Comparison of ENCODE assay signal across 24 cellular contexts in the genomic region with DNA sequence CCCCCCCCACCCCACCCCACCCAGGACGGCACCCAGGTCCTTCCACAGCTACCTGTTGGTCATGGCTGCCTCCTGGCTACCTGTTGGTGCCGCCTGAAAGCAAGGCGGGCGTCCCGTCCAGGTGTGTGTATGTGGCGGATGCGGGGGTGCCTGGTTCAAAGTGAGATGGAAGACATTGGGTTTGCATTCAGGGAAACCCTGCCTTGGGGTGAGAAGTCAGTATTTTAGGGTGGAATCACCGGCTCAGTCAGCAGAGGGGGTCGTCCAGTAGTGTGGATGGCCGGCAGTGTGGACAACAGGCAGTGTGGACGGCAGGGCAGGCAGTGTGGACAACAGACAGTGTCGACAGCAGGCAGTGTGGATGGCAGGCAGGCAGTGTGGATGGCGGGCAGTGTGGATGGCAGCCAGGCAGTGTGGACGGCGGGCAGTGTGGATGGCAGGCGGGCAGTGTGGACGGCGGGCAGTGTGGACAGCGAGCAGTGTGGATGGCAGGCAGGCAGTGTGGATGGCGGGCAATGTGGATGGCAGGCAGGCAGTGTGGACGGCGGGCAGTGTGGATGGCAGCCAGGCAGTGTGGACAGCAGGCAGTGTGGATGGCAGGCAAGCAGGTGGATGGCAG. TPM values are rescaled to one million over a fixed set of nuclear protein-coding genes. Genes with fewer than 3 reads are reported as not detected.
A peak's percentile ranks its signal among the peaks of the same experiment; 100 is the strongest.
DNase-seq lines count a peak whose midpoint lies in the region; ATAC-seq, FAIRE-seq and TF ChIP-seq lines count a peak whose summit lies in the region.
"Had no signal": no experiment of that assay in that cellular context is flagged by ENCODE, and none has a peak within 500 bp of the region (broad histone marks: within the 10 kb centered on the region; RNA-seq: fewer than 3 reads in every experiment).

No MANE protein-coding gene starts in this region.

- no peak overlapping the region for H3K9ac ChIP-seq in SK-N-SH

- FAIRE-seq in HTR-8/SVneo (lab: Jason Lieb, UNC) (peak; percentile 80), H54 (lab: Jason Lieb, UNC) (no peak)

- H2AFZ ChIP-seq in SK-N-SH (ENCODE audit: low read depth) = no peak overlapping the region
- H2AFZ ChIP-seq: PC-9 had no signal

- no peak for TF ChIP-seq POLR2A in H54 (IDR thresholded peaks at IDR 0.05; ENCODE audit: low read depth, low read length)

- H3K79me2 ChIP-seq in SK-N-SH (ENCODE audit: insufficient read depth) = no peaks in the 10 kb centered on the region

- H3K4me1 Mint-ChIP-seq in progenitor cell of endocrine pancreas (ENCODE audit: low read depth) = no peaks in the 10 kb centered on the region
- H3K4me1 Mint-ChIP-seq: CD14-positive monocyte had no signal

- 80% methylated on average over 18 of the region's 22 CpGs for WGBS in SK-N-SH (ENCODE audit: low lambda C conversion rate)

- peak overlapping the region; percentile 80 for H3K27ac Mint-ChIP-seq in progenitor cell of endocrine pancreas
- H3K27ac Mint-ChIP-seq: HFFc6 had no signal

- no peaks in the 10 kb centered on the region for H3F3A ChIP-seq in SK-N-SH (replicated peaks; ENCODE audit: insufficient read depth)

- H3K27ac ChIP-seq in SK-N-SH (ENCODE audit: low read depth in 2 of 2, low read length in 1 of 2) = no peak overlapping the region
- H3K27ac ChIP-seq in lower lobe of right lung = no peak overlapping the region
- H3K27ac ChIP-seq: 22Rv1, HL-60, PC-9, RWPE1 had no signal

- TF ChIP-seq CTCF in SK-N-SH (IDR thresholded peaks at IDR 0.05) (no peak), lower lobe of right lung (IDR thresholded peaks at IDR 0.05) (no peak), progenitor cell of endocrine pancreas (IDR thresholded peaks at IDR 0.05; ENCODE audit: unreplicated experiment) (no peak)

- no peaks in the 10 kb centered on the region for H3K9me2 ChIP-seq in SK-N-SH

- ATAC-seq in SK-N-SH treated with all-trans-retinoic acid at 6 μM for 48 hours (no peak), lower lobe of right lung (no peak)

- no peak overlapping the region for H3K4me3 Mint-ChIP-seq in progenitor cell of endocrine pancreas (ENCODE audit: low read depth)
- H3K4me3 Mint-ChIP-seq: CD14-positive monocyte, HFFc6 had no signal

- no peak for TF ChIP-seq EP300 in SK-N-SH (IDR thresholded peaks at IDR 0.05; ENCODE audit: borderline replicate concordance in 1 of 2, low read depth in 1 of 2, low read length in 1 of 2)

- H3K27me3 ChIP-seq in SK-N-SH (ENCODE audit: insufficient read depth) = no peaks in the 10 kb centered on the region
- H3K27me3 ChIP-seq in lower lobe of right lung (ENCODE audit: low read depth) = no peaks in the 10 kb centered on the region

- no peak overlapping the region for H3K4me2 ChIP-seq in SK-N-SH
- H3K4me2 ChIP-seq: PC-9 had no signal

- H3K36me3 ChIP-seq in SK-N-SH (replicated peaks in 1 of 2; ENCODE audit: control insufficient read depth in 1 of 2, insufficient read depth in 2 of 2, low read length in 1 of 2) (no peaks in the 10 kb centered on the region), lower lobe of right lung (peaks cover 4% of the 10 kb centered on the region)

- POLR2A ChIA-PET in SK-N-SH (lab: Yijun Ruan, JAX) = no interaction called here

- H4K20me1 ChIP-seq in SK-N-SH (ENCODE audit: insufficient read depth) = no peaks in the 10 kb centered on the region

- CTCF ChIA-PET in SK-N-SH (lab: Yijun Ruan, JAX) = no interaction called here

- no peaks in the 10 kb centered on the region for H3K4me1 ChIP-seq in SK-N-SH (ENCODE audit: control insufficient read depth in 1 of 2, insufficient read depth in 2 of 2, low read depth in 1 of 2, low read length in 1 of 2)
- no peaks in the 10 kb centered on the region for H3K4me1 ChIP-seq in lower lobe of right lung

- intact Hi-C loops in lower lobe of right lung (cut with DNase I) = no loop called here

- peak; percentile 17 for DNase-seq in SK-N-SH
- no peak for DNase-seq in HTR-8/SVneo (ENCODE audit: insufficient read length, low spot score)
- peak; percentile 36 for DNase-seq in lower lobe of right lung
- DNase-seq in progenitor cell of endocrine pancreas (ENCODE audit: low spot score, unreplicated experiment) = no peak
- DNase-seq in H54 (ENCODE audit: insufficient read length, low spot score) = no peak
- DNase-seq in NCI-H748 (lab: John Stamatoyannopoulos, UW; ENCODE audit: unreplicated experiment) = no peak
- DNase-seq in NCI-H1694 (lab: John Stamatoyannopoulos, UW) = no peak
- DNase-seq: DMS79, HFFc6, KBM-7, MM.1S, NCI-H1048, NCI-H1417 treated with DMSO at 0.1 percent for 48 hours, NCI-H187 treated with DMSO at 0.1 percent for 48 hours, NCI-H2227 treated with DMSO at 0.1 percent for 48 hours, NCI-H510A, NCI-H748 treated with DMSO at 0.1 percent for 48 hours, PC-9 had no signal

- no peaks in the 10 kb centered on the region for H3K27me3 Mint-ChIP-seq in progenitor cell of endocrine pancreas

- H3K9me3 ChIP-seq in SK-N-SH (no peaks in the 10 kb centered on the region), lower lobe of right lung (no peaks in the 10 kb centered on the region)

- no peak for TF ChIP-seq RAD21 in SK-N-SH (IDR thresholded peaks at IDR 0.05; ENCODE audit: low read length)

- H3K36me3 Mint-ChIP-seq in progenitor cell of endocrine pancreas (ENCODE audit: insufficient read depth) = peaks cover 26% of the 10 kb centered on the region
- H3K36me3 Mint-ChIP-seq: CD14-positive monocyte had no signal

- H3K9me3 Mint-ChIP-seq in progenitor cell of endocrine pancreas (ENCODE audit: low read depth) = peaks cover 16% of the 10 kb centered on the region

- H3K4me3 ChIP-seq in SK-N-SH (ENCODE audit: low read depth in 2 of 2, low read length in 1 of 2) (no peak overlapping the region), lower lobe of right lung (no peak overlapping the region)
- H3K4me3 ChIP-seq: PC-9 had no signal

TF ChIP-seq in SK-N-SH, 30 proteins besides CTCF, POLR2A, EP300 and RAD21 (continues in another document):
- TF ChIP-seq, protein P1, sequence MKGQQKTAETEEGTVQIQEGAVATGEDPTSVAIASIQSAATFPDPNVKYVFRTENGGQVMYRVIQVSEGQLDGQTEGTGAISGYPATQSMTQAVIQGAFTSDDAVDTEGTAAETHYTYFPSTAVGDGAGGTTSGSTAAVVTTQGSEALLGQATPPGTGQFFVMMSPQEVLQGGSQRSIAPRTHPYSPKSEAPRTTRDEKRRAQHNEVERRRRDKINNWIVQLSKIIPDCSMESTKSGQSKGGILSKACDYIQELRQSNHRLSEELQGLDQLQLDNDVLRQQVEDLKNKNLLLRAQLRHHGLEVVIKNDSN (IDR thresholded peaks at IDR 0.05; ENCODE audit: borderline replicate concordance, low read depth) = no peak
- TF ChIP-seq NRF1 (IDR thresholded peaks at IDR 0.05; ENCODE audit: low read depth, low read length) (no peak), YY1 (IDR thresholded peaks at IDR 0.05; ENCODE audit: low read depth) (no peak), GABPA (IDR thresholded peaks at IDR 0.05; ENCODE audit: low read depth) (no peak), MEF2A (IDR thresholded peaks at IDR 0.05; ENCODE audit: borderline replicate concordance, low read depth) (no peak), FOXJ3 (CRISPR knock-in tag; IDR thresholded peaks at IDR 0.05) (no peak), MXI1 (IDR thresholded peaks at IDR 0.05; ENCODE audit: low read depth, low read length) (no peak)
- TF ChIP-seq, protein P2, sequence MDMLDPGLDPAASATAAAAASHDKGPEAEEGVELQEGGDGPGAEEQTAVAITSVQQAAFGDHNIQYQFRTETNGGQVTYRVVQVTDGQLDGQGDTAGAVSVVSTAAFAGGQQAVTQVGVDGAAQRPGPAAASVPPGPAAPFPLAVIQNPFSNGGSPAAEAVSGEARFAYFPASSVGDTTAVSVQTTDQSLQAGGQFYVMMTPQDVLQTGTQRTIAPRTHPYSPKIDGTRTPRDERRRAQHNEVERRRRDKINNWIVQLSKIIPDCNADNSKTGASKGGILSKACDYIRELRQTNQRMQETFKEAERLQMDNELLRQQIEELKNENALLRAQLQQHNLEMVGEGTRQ (IDR thresholded peaks at IDR 0.05; ENCODE audit: borderline replicate concordance, low read depth, low read length) = no peak
- TF ChIP-seq, protein P3, sequence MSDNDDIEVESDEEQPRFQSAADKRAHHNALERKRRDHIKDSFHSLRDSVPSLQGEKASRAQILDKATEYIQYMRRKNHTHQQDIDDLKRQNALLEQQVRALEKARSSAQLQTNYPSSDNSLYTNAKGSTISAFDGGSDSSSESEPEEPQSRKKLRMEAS (IDR thresholded peaks at IDR 0.05; ENCODE audit: low read depth) = no peak

TF ChIP-seq in SK-N-SH treated with all-trans-retinoic acid at 6 μM for 48 hours, 23 proteins besides CTCF, POLR2A, EP300 and RAD21 (continues in another document):
- TF ChIP-seq TCF4 (CRISPR knock-in tag; IDR thresholded peaks at IDR 0.05; ENCODE audit: borderline replicate concordance) (no peak), RARB (CRISPR knock-in tag; IDR thresholded peaks at IDR 0.05) (no peak)
- TF ChIP-seq, protein P4, sequence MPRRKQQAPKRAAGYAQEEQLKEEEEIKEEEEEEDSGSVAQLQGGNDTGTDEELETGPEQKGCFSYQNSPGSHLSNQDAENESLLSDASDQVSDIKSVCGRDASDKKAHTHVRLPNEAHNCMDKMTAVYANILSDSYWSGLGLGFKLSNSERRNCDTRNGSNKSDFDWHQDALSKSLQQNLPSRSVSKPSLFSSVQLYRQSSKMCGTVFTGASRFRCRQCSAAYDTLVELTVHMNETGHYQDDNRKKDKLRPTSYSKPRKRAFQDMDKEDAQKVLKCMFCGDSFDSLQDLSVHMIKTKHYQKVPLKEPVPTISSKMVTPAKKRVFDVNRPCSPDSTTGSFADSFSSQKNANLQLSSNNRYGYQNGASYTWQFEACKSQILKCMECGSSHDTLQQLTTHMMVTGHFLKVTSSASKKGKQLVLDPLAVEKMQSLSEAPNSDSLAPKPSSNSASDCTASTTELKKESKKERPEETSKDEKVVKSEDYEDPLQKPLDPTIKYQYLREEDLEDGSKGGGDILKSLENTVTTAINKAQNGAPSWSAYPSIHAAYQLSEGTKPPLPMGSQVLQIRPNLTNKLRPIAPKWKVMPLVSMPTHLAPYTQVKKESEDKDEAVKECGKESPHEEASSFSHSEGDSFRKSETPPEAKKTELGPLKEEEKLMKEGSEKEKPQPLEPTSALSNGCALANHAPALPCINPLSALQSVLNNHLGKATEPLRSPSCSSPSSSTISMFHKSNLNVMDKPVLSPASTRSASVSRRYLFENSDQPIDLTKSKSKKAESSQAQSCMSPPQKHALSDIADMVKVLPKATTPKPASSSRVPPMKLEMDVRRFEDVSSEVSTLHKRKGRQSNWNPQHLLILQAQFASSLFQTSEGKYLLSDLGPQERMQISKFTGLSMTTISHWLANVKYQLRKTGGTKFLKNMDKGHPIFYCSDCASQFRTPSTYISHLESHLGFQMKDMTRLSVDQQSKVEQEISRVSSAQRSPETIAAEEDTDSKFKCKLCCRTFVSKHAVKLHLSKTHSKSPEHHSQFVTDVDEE (CRISPR knock-in tag; IDR thresholded peaks at IDR 0.05) = no peak

RNA-seq across cellular contexts. Expression of a gene that starts 28.0 kb away (rescaled TPM):
- polyA plus RNA-seq in SK-N-SH (2012; rRNA removed) = not detected in 2 replicates
- polyA plus RNA-seq in SK-N-SH (2012; cell fraction: cytosol; rRNA removed) = not detected in 2 replicates
- polyA plus RNA-seq in SK-N-SH (2012; cell fraction: nucleus; rRNA removed) = 0.06 TPM in 1 of 2 replicates, not detected in the other
- 24.1 TPM for total RNA-seq in lower lobe of right lung
- total RNA-seq in progenitor cell of endocrine pancreas = 23.9 and 28.3 TPM in 2 replicates
- total RNA-seq: HFFc6 had no signal
- polyA plus RNA-seq: AG04450, CD14-positive monocyte had no signal

Comparison
In these comparisons a context has a peak if more than half of its experiments do, and no peak if none do; other contexts are left out.
1. DNase-seq: peak in SK-N-SH (single experiment) and lower lobe of right lung (single experiment); none in HTR-8/SVneo (single experiment), progenitor cell of endocrine pancreas (single experiment), H54 (single experiment), NCI-H748 (single experiment) and NCI-H1694 (single experiment).